Comparison of ENCODE assay signal across 8 cellular contexts in genomic region chr5:54517512-54518145, GRCh38. TPM values are rescaled to one million over a fixed set of nuclear protein-coding genes. Genes with fewer than 3 reads are reported as not detected.
DNase-seq lines count a peak whose midpoint lies in the region; ATAC-seq and TF ChIP-seq lines count a peak whose summit lies in the region.

Gene SNX18 (plus strand): TSS chr5:54517759. CDS start chr5:54517953, 194 bp downstream.

- peaks cover 8% of the 10 kb centered on the region for H3K79me1 ChIP-seq in neuronal stem cell (ENCODE audit: low read depth, low read length)

- H2BK12ac ChIP-seq in neuronal stem cell (ENCODE audit: low read length): peak within 1 kb of the TSS; percentile 63

- peak; percentile 87 for TF ChIP-seq CTCF in Loucy (conservative IDR thresholded peaks at IDR 0.05; ENCODE audit: low read length)
- TF ChIP-seq CTCF in foreskin keratinocyte (conservative IDR thresholded peaks at IDR 0.05): peak; percentile 100

- H3K9me3 ChIP-seq in Loucy (ENCODE audit: insufficient read depth, low read depth, low read length): no peaks in the 10 kb centered on the region
- peaks cover 6 to 11% of the 10 kb centered on the region in 2 donors for H3K9me3 ChIP-seq in neuronal stem cell (replicated peaks in 1 of 2; ENCODE audit: control insufficient read depth in 2 of 2, insufficient read depth in 1 of 2, low read depth in 1 of 2, low read length in 2 of 2)
- no peaks in the 10 kb centered on the region for H3K9me3 ChIP-seq in subcutaneous abdominal adipose tissue (ENCODE audit: control insufficient read depth in 5 of 5, low read length in 5 of 5)

- H2AFZ ChIP-seq in Loucy (ENCODE audit: low read length) (peak within 1 kb of the TSS; percentile 95), neuronal stem cell (ENCODE audit: low read length) (peak within 1 kb of the TSS; percentile 87)

- peak within 1 kb of the TSS; percentile 93 for H3K18ac ChIP-seq in neuronal stem cell (ENCODE audit: low read length)

- WGBS in neuronal stem cell (ENCODE audit: extremely low coverage in 2 of 2, insufficient read length in 2 of 2, insufficient replicate concordance in 1 of 2), 2 donors: no CpG with 5 or more reads among the region's 88 CpGs

- no peak within 1 kb of the TSS for H4K8ac ChIP-seq in neuronal stem cell (ENCODE audit: low read depth, low read length)

- H2BK5ac ChIP-seq in neuronal stem cell (ENCODE audit: low read length): peak within 1 kb of the TSS; percentile 83

- H2BK120ac ChIP-seq in neuronal stem cell (ENCODE audit: low read depth, low read length): no peak within 1 kb of the TSS

- H3K4me1 ChIP-seq in Loucy (ENCODE audit: insufficient read depth, low read length, poor library complexity, severe bottlenecking) (peaks cover 43% of the 10 kb centered on the region), foreskin keratinocyte (peaks cover 8% of the 10 kb centered on the region), neuronal stem cell (ENCODE audit: control insufficient read depth in 2 of 2, insufficient read depth in 1 of 2, low read depth in 1 of 2, low read length in 2 of 2) (peaks cover 20 to 27% of the 10 kb centered on the region in 2 donors), subcutaneous abdominal adipose tissue (ENCODE audit: control insufficient read depth in 5 of 5, insufficient read depth in 5 of 5, low read length in 5 of 5) (peaks cover 3 to 59% (median 50%) of the 10 kb centered on the region in 5 donors)

- DNase-seq in G401 (ENCODE audit: low spot score): peak; percentile 86
- peak; percentile 93 for DNase-seq in H7
- peak; percentile 94 for DNase-seq in SIG-M5 treated with dmso at 0.1 percent for 504 hours (lab: John Stamatoyannopoulos, UW; ENCODE audit: unreplicated experiment)
- DNase-seq in activated gamma-delta T cell treated with Interleukin-2 at 50 U/mL for 16 hours: peak; percentile 91
- DNase-seq in foreskin keratinocyte: peak; percentile 50 to 67
- peak; percentile 88 for DNase-seq in neuronal stem cell (ENCODE audit: low spot score)

- no peaks in the 10 kb centered on the region for H3F3A ChIP-seq in Loucy (ENCODE audit: low read depth)

- no peak within 1 kb of the TSS for H3K4ac ChIP-seq in neuronal stem cell (ENCODE audit: low read length)

- H3K27me3 ChIP-seq in H7 (ENCODE audit: control insufficient read depth, insufficient read depth, low read length): peaks cover 10% of the 10 kb centered on the region
- H3K27me3 ChIP-seq in Loucy (ENCODE audit: insufficient read depth, low read length, poor library complexity, severe bottlenecking): no peaks in the 10 kb centered on the region
- H3K27me3 ChIP-seq in foreskin keratinocyte: no peaks in the 10 kb centered on the region
- H3K27me3 ChIP-seq in neuronal stem cell (ENCODE audit: control insufficient read depth in 3 of 3, insufficient read depth in 3 of 3, low read depth in 1 of 3, low read length in 3 of 3): peaks cover 0 to 3% (median 0%) of the 10 kb centered on the region in 3 experiments
- no peaks in the 10 kb centered on the region for H3K27me3 ChIP-seq in subcutaneous abdominal adipose tissue (ENCODE audit: control insufficient read depth in 5 of 5, insufficient read depth in 4 of 5, low read length in 5 of 5)

- H4K20me1 ChIP-seq in Loucy (ENCODE audit: insufficient read depth, low read length, poor library complexity, severe bottlenecking): no peaks in the 10 kb centered on the region

- H3K27ac ChIP-seq in foreskin keratinocyte (no peak within 1 kb of the TSS), neuronal stem cell (replicated peaks; ENCODE audit: low read length) (peak within 1 kb of the TSS; percentile 54), subcutaneous abdominal adipose tissue (ENCODE audit: low read depth, low read length) (peak within 1 kb of the TSS; percentile 85)

- peak within 1 kb of the TSS; percentile 90 for H3K23ac ChIP-seq in neuronal stem cell (ENCODE audit: low read depth, low read length, poor library complexity)

- peak within 1 kb of the TSS; percentile 80 for H3K9ac ChIP-seq in Loucy (ENCODE audit: low read depth, low read length, poor library complexity, severe bottlenecking)
- peak within 1 kb of the TSS; percentile 83 for H3K9ac ChIP-seq in neuronal stem cell (ENCODE audit: low read depth, low read length, poor library complexity)
- H3K9ac ChIP-seq in subcutaneous abdominal adipose tissue (ENCODE audit: low read length in 5 of 5): peak within 1 kb of the TSS; percentile 71 to 93 (median 83)

- peak within 1 kb of the TSS; percentile 76 for H3K4me2 ChIP-seq in Loucy (ENCODE audit: low read depth, low read length, poor library complexity, severe bottlenecking)
- H3K4me2 ChIP-seq in neuronal stem cell (ENCODE audit: insufficient read depth, low read length, poor library complexity, severe bottlenecking): peak within 1 kb of the TSS; percentile 75

- peak; percentile 88 for ATAC-seq in foreskin keratinocyte

- H3K9me2 ChIP-seq in Loucy (replicated peaks; ENCODE audit: low read depth, low read length): no peaks in the 10 kb centered on the region

- peak within 1 kb of the TSS; percentile 57 for H4K91ac ChIP-seq in neuronal stem cell (ENCODE audit: low read depth, low read length, poor library complexity)

- H3K4me3 ChIP-seq in H7 (ENCODE audit: insufficient read depth, low read depth, low read length) (peak within 1 kb of the TSS; percentile 92), Loucy (ENCODE audit: low read length, poor library complexity, severe bottlenecking) (peak within 1 kb of the TSS; percentile 89), neuronal stem cell (ENCODE audit: low read length in 2 of 2) (peak within 1 kb of the TSS; percentile 64 to 96), subcutaneous abdominal adipose tissue (ENCODE audit: low read depth in 1 of 5, low read length in 5 of 5) (peak within 1 kb of the TSS; percentile 44 to 94 (median 85))

- H2BK15ac ChIP-seq in neuronal stem cell (ENCODE audit: low read length): peak within 1 kb of the TSS; percentile 24

- H3K14ac ChIP-seq in neuronal stem cell (ENCODE audit: low read length): peak within 1 kb of the TSS; percentile 75

- in situ Hi-C loops in G401 (cut with HindIII; ENCODE audit: low sequenced_read_pairs): no loop called here

- H3K79me2 ChIP-seq in Loucy (ENCODE audit: insufficient read depth, low read length): peaks cover 32% of the 10 kb centered on the region

- H3K36me3 ChIP-seq in H7 (replicated peaks; ENCODE audit: control insufficient read depth, insufficient read depth, low read length) (no peaks in the 10 kb centered on the region; the same call in 1 of the 2 replicates), Loucy (ENCODE audit: insufficient read depth, low read length) (no peaks in the 10 kb centered on the region), neuronal stem cell (replicated peaks in 1 of 2; ENCODE audit: control insufficient read depth in 2 of 2, insufficient read depth in 2 of 2, low read length in 2 of 2) (peaks cover 2 to 31% of the 10 kb centered on the region in 2 donors), subcutaneous abdominal adipose tissue (ENCODE audit: control insufficient read depth in 5 of 5, insufficient read depth in 5 of 5, low read length in 5 of 5) (peaks cover 0 to 4% (median 0%) of the 10 kb centered on the region in 5 donors)

- H2AK5ac ChIP-seq in neuronal stem cell (ENCODE audit: low read depth, low read length): peak within 1 kb of the TSS; percentile 82

RNA-seq across cellular contexts. Expression of gene SNX18, which starts in this region (rescaled TPM):
- total RNA-seq in G401 (2014; rRNA removed; shearing (Covaris generic)): 10.9 and 17.4 TPM in 2 replicates
- 21.6 and 26.2 TPM in 2 replicates for total RNA-seq in H7 (2014; rRNA removed; shearing (Covaris generic))
- total RNA-seq in foreskin keratinocyte: 12.0 and 12.8 TPM in 2 replicates
- polyA plus RNA-seq in foreskin keratinocyte: 3.7 and 3.9 TPM in 2 replicates
- polyA plus RNA-seq in neuronal stem cell (2013, experiment 1 of 2): 9.7 TPM
- 10.2 TPM for polyA plus RNA-seq in neuronal stem cell (2013, experiment 2 of 2)
